Comparison of ENCODE assay signal across 8 cellular contexts in the genomic region with DNA sequence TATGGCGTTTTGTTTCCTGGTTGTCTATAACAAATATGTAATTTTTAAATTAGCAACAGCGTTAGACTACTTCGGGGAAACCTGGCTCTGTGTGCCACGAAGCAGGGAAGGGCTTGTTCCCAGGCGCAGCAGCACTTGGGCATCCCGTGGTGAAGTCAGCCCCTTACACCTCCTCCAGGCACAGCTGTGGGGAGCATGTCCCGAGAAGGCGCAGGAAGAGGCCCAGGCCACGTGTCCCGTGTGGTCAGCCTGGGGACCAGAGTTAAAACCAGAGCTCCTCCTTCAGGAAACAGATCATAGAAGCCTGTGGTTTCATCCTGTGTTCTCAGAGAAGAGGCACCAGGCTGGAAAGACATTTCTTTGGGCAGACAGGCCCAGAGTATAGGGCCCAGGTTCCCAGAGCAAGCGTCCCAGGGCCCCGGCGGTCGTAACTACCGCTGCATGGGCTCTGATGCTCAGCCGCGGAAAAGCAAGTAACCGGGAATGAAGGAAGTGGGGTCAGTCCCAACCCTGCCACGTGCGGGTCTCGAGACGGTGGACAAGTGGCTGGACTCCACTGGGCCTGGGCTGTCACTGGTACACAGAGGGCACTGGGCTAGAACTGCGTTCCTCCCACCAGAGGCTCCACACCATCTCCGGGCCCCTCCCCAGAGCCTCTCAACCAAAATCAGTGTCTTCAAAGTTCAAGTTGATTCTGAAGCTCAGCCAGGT. TPM values are rescaled to one million over a fixed set of nuclear protein-coding genes. Genes with fewer than 3 reads are reported as not detected.
DNase-seq lines count a peak whose midpoint lies in the region; ATAC-seq and TF ChIP-seq lines count a peak whose summit lies in the region.

No MANE protein-coding gene starts in this region.

- H3K4me1 ChIP-seq in HCT116 (ENCODE audit: control insufficient read depth in 1 of 2, insufficient read depth in 2 of 2, low read length in 2 of 2), result 0 out of 4 replicates have a peak, but pooled peaks cover 0 to 5% of the 10 kb centered on the region in 2 experiments

- no peak overlapping the region for H2AFZ ChIP-seq in HCT116 (ENCODE audit: low read depth, low read length, poor library complexity, severe bottlenecking)

- no peaks in the 10 kb centered on the region for H3K9me2 ChIP-seq in HCT116 (ENCODE audit: insufficient read depth)

- intact Hi-C loops in HCT116 (cut with micrococcal nuclease), result no loop called here

- no peaks in the 10 kb centered on the region; a peak in 1 of 4 replicates for H3K36me3 ChIP-seq in HCT116 (ENCODE audit: control insufficient read depth in 1 of 2, insufficient read depth in 2 of 2, low read length in 2 of 2)

- H4K20me1 ChIP-seq in HCT116 (ENCODE audit: insufficient read depth), result no peaks in the 10 kb centered on the region

- no peak overlapping the region for H3K4me2 ChIP-seq in HCT116 (ENCODE audit: low read length)

- no peak for TF ChIP-seq CTCF in HCT116 (IDR thresholded peaks at IDR 0.05 in 2 of 3, conservative IDR thresholded peaks at IDR 0.05 in 1 of 3; ENCODE audit: borderline replicate concordance in 1 of 3, insufficient read depth in 1 of 3, low read depth in 2 of 3, low read length in 2 of 3)

- H3K27ac ChIP-seq in HCT116 (ENCODE audit: low read depth, low read length), result no peak overlapping the region

- peaks cover under 1% of the 10 kb centered on the region; the same call in 1 of the 2 replicates for H3K79me2 ChIP-seq in HCT116 (ENCODE audit: insufficient read depth, low read length)

- no TSS peak for BruUV-seq in HCT116 (replicated peaks; lab: Mats Ljungman, UMichigan)

- no peak for TF ChIP-seq POLR2A in HCT116 (IDR thresholded peaks at IDR 0.05; ENCODE audit: borderline replicate concordance, extremely low read depth, insufficient read depth, insufficient read length)

- DNase-seq in Caki2 (ENCODE audit: low read depth) (peak; percentile 45), HCT116 (ENCODE audit: low read depth, low spot score) (no peak), non-pigmented ciliary epithelial cell (ENCODE audit: low read depth) (peak; percentile 90), DMS 273 treated with DMSO at 0.1 percent for 48 hours (lab: John Stamatoyannopoulos, UW) (no peak)
- DNase-seq in activated CD8-positive, alpha-beta memory T cell treated with anti-CD3 and anti-CD28 coated beads, Interleukin-2, amount 50 U/mL, for 4 hours, result no peak

- in situ Hi-C loops in Caki2 (cut with HindIII; ENCODE audit: low pct_unique_long_range_greater_than_20kb, low sequenced_read_pairs), result no loop called here

- no peak overlapping the region for H3K4me3 ChIP-seq in HCT116 (replicated peaks in 1 of 2; ENCODE audit: low read depth in 1 of 2, low read length in 2 of 2)

- H3K9me3 ChIP-seq in HCT116 (ENCODE audit: control insufficient read depth in 1 of 2, insufficient read depth in 1 of 2, low read depth in 1 of 2, low read length in 2 of 2), result no peaks in the 10 kb centered on the region

- POLR2A ChIA-PET in HCT116 (lab: Charles Lee), result interaction anchor here (1.1 kb wide), 1 partner anchor 105 kb away, joined by 3 read pairs; no protein-coding TSS in a partner anchor

- H3K27me3 ChIP-seq in HCT116 (ENCODE audit: insufficient read depth, low read length), result no peaks in the 10 kb centered on the region

- RAD21 ChIA-PET in HCT116 (lab: Charles Lee; ENCODE audit: low non-redundant PET in 1 of 2, low total read pairs in 2 of 2, uncharacterized antibody in 2 of 2, unreplicated experiment in 2 of 2), result interaction anchor here in 1 of 2 experiments (0.7 to 0.9 kb wide), 2 partner anchors 99 to 269 kb away, joined by 3 to 4 read pairs; no protein-coding TSS in a partner anchor

- CTCF ChIA-PET in HCT116 (lab: Charles Lee), result interaction anchor here (1.8 to 2.9 kb wide), 2 partner anchors 99 to 220 kb away, joined by 6 to 11 read pairs; no protein-coding TSS in a partner anchor

- TF ChIP-seq RAD21 in HCT116 (IDR thresholded peaks at IDR 0.05; ENCODE audit: low read depth), result no peak

- no peak overlapping the region for H3K9ac ChIP-seq in HCT116 (ENCODE audit: low read length)

- ATAC-seq in HCT116 (peak; percentile 13; the same call in 1 of the 2 replicates), SK-N-SH treated with all-trans-retinoic acid at 6 μM for 48 hours (peak; percentile 92), esophagus mucosa (peak; percentile 14), GM18870 (IDR thresholded peaks at IDR 0.05; ENCODE audit: unreplicated experiment) (no peak)

TF ChIP-seq in HCT116, 20 proteins besides CTCF, POLR2A, EP300 and RAD21:
- TF ChIP-seq CEBPB (IDR thresholded peaks at IDR 0.05; ENCODE audit: low read depth), result no peak

TF ChIP-seq in SK-N-SH treated with all-trans-retinoic acid at 6 μM for 48 hours, 23 proteins besides CTCF, POLR2A, EP300 and RAD21:
- TF ChIP-seq SNAI2 (CRISPR knock-in tag; IDR thresholded peaks at IDR 0.05), result no peak

RNA-seq across cellular contexts. Expression of gene NUDT1, which starts 7.1 kb away (rescaled TPM):
- 64.7 and 89.7 TPM in 2 replicates for total RNA-seq in Caki2 (2014; rRNA removed; shearing (Covaris generic); ENCODE audit: low replicate concordance)
- total RNA-seq in HCT116 (2021; ENCODE audit: unreplicated experiment) (47.4 TPM), esophagus mucosa (37.5 TPM)
- 37.0 and 50.4 TPM in 2 replicates for polyA plus RNA-seq in HCT116 (2012)

RNA-seq across cellular contexts. Expression of gene MRM2, which starts 7.1 kb away (rescaled TPM):
- total RNA-seq in Caki2 (2014; rRNA removed; shearing (Covaris generic); ENCODE audit: low replicate concordance), result 54.2 and 57.1 TPM in 2 replicates
- total RNA-seq in HCT116 (2021; ENCODE audit: unreplicated experiment) (34.7 TPM), esophagus mucosa (17.3 TPM)
- 15.3 and 22.7 TPM in 2 replicates for polyA plus RNA-seq in HCT116 (2012)

RNA-seq across cellular contexts. Expression of gene MAD1L1, which starts 16.4 kb away (rescaled TPM):
- 39.4 and 123 TPM in 2 replicates for total RNA-seq in Caki2 (2014; rRNA removed; shearing (Covaris generic); ENCODE audit: low replicate concordance)
- total RNA-seq in HCT116 (2021; ENCODE audit: unreplicated experiment) (38.5 TPM), esophagus mucosa (23.7 TPM)
- 41.8 and 42.5 TPM in 2 replicates for polyA plus RNA-seq in HCT116 (2012)

Comparison
In these comparisons a context has a peak if more than half of its experiments do, and no peak if none do; other contexts are left out.
1. DNase-seq: peak in Caki2 (single experiment) and non-pigmented ciliary epithelial cell (single experiment); none in HCT116 (single experiment), activated CD8-positive, alpha-beta memory T cell treated with anti-CD3 and anti-CD28 coated beads, Interleukin-2, amount 50 U/mL, for 4 hours (single experiment) and DMS 273 treated with DMSO at 0.1 percent for 48 hours (single experiment).